20 cellular contexts compared by ENCODE assay signal in genomic region chr14:23443881-23444280, GRCh38. TPM values are rescaled to one million over a fixed set of nuclear protein-coding genes. Genes with fewer than 3 reads are reported as not detected.
"Had no signal": no experiment of that assay in that cellular context is flagged by ENCODE, and none has a peak within 500 bp of the region (broad histone marks: within the 10 kb centered on the region; RNA-seq: fewer than 3 reads in every experiment).

No MANE protein-coding gene starts in this region.

- H3K9me3 Mint-ChIP-seq: activated naive CD8-positive, alpha-beta T cell treated with anti-CD3 and anti-CD28 coated beads, Interleukin-2, amount 10 ng/mL, durations not matched to agents 7 days and 5 days; activated T-helper 1 cell treated with anti-CD3 and anti-CD28 coated beads, Interleukin-12 subunit alpha, Interleukin-12 subunit beta, Interleukin-2, Interleukin-4 antibody, amounts not matched to agents 30 ng/mL and 10 ng/mL and 1 ng/mL, durations not matched to agents 14 hours and 24 hours and 36 hours; effector memory CD8-positive, alpha-beta T cell; natural killer cell treated with Interleukin-12 subunit alpha and Interleukin-12 subunit beta and Interleukin-15 and Interleukin-18, amount 100 ng/mL, for 72 hours; stimulated activated memory B cell treated with anti-CD40 and anti-IgM and Interleukin-4, amounts not matched to agents 10 μg/mL and 1 μg/mL and 100 μg/mL, for 72 hours had no signal

- H3K4me3 Mint-ChIP-seq: activated naive CD8-positive, alpha-beta T cell treated with anti-CD3 and anti-CD28 coated beads, Interleukin-2, amount 10 ng/mL, durations not matched to agents 7 days and 5 days; activated T-helper 1 cell treated with anti-CD3 and anti-CD28 coated beads, Interleukin-12 subunit alpha, Interleukin-12 subunit beta, Interleukin-2, Interleukin-4 antibody, amounts not matched to agents 30 ng/mL and 10 ng/mL and 1 ng/mL, durations not matched to agents 14 hours and 24 hours and 36 hours; effector memory CD8-positive, alpha-beta T cell; natural killer cell treated with Interleukin-12 subunit alpha and Interleukin-12 subunit beta and Interleukin-15 and Interleukin-18, amount 100 ng/mL, for 72 hours; stimulated activated memory B cell treated with anti-CD40 and anti-IgM and Interleukin-4, amounts not matched to agents 10 μg/mL and 1 μg/mL and 100 μg/mL, for 72 hours had no signal

- H3K27ac ChIP-seq: tibial nerve had no signal

- H3K9me3 ChIP-seq: tibial nerve had no signal

- H3K36me3 Mint-ChIP-seq: natural killer cell treated with Interleukin-12 subunit alpha and Interleukin-12 subunit beta and Interleukin-15 and Interleukin-18, amount 100 ng/mL, for 72 hours; stimulated activated memory B cell treated with anti-CD40 and anti-IgM and Interleukin-4, amounts not matched to agents 10 μg/mL and 1 μg/mL and 100 μg/mL, for 72 hours had no signal

- H3K4me3 ChIP-seq: tibial nerve had no signal

- H3K27ac Mint-ChIP-seq: activated naive CD8-positive, alpha-beta T cell treated with anti-CD3 and anti-CD28 coated beads, Interleukin-2, amount 10 ng/mL, durations not matched to agents 7 days and 5 days; activated T-helper 1 cell treated with anti-CD3 and anti-CD28 coated beads, Interleukin-12 subunit alpha, Interleukin-12 subunit beta, Interleukin-2, Interleukin-4 antibody, amounts not matched to agents 30 ng/mL and 10 ng/mL and 1 ng/mL, durations not matched to agents 14 hours and 24 hours and 36 hours; effector memory CD8-positive, alpha-beta T cell; natural killer cell treated with Interleukin-12 subunit alpha and Interleukin-12 subunit beta and Interleukin-15 and Interleukin-18, amount 100 ng/mL, for 72 hours; stimulated activated memory B cell treated with anti-CD40 and anti-IgM and Interleukin-4, amounts not matched to agents 10 μg/mL and 1 μg/mL and 100 μg/mL, for 72 hours had no signal

- H3K4me1 Mint-ChIP-seq: stimulated activated memory B cell treated with anti-CD40 and anti-IgM and Interleukin-4, amounts not matched to agents 10 μg/mL and 1 μg/mL and 100 μg/mL, for 72 hours had no signal

- DNase-seq: activated CD4-positive, alpha-beta T cell treated with anti-CD3 and anti-CD28 coated beads for 1 hour; activated CD4-positive, alpha-beta T cell treated with anti-CD3 and anti-CD28 coated beads, Interleukin-2, amount 50 U/mL, for 4 hours; activated naive CD8-positive, alpha-beta T cell treated with anti-CD3 and anti-CD28 coated beads, Interleukin-2, amount 10 ng/mL, durations not matched to agents 7 days and 5 days; dermis blood vessel endothelial cell; effector memory CD8-positive, alpha-beta T cell; hippocampal formation; kidney; mesenchymal stem cell had no signal

- H3K27me3 ChIP-seq: tibial nerve had no signal

- ATAC-seq: effector memory CD8-positive, alpha-beta T cell; natural killer cell treated with Interleukin-12 subunit alpha and Interleukin-12 subunit beta and Interleukin-15 and Interleukin-18, amount 100 ng/mL, for 72 hours; SK-N-SH treated with all-trans-retinoic acid at 6 μM for 48 hours; stimulated activated memory B cell treated with anti-CD40 and anti-IgM and Interleukin-4, amounts not matched to agents 10 μg/mL and 1 μg/mL and 100 μg/mL, for 72 hours had no signal

- H3K36me3 ChIP-seq: tibial nerve had no signal

RNA-seq across cellular contexts. Expression of gene MYH7, which starts 8.4 kb away (rescaled TPM):
- total RNA-seq: activated naive CD8-positive, alpha-beta T cell treated with anti-CD3 and anti-CD28 coated beads, Interleukin-2, amount 10 ng/mL, durations not matched to agents 7 days and 5 days; chondrocyte; dermis blood vessel endothelial cell; epithelial cell of proximal tubule; natural killer cell treated with Interleukin-12 subunit alpha and Interleukin-12 subunit beta and Interleukin-15 and Interleukin-18, amount 100 ng/mL, for 72 hours; omental fat pad; pulmonary artery endothelial cell; subcutaneous adipose tissue had no signal

RNA-seq across cellular contexts. Expression of gene MYH6, which starts 35.8 kb away (rescaled TPM):
- total RNA-seq: activated naive CD8-positive, alpha-beta T cell treated with anti-CD3 and anti-CD28 coated beads, Interleukin-2, amount 10 ng/mL, durations not matched to agents 7 days and 5 days; chondrocyte; dermis blood vessel endothelial cell; epithelial cell of proximal tubule; frontal cortex; mucosa of gallbladder; omental fat pad; pulmonary artery endothelial cell; subcutaneous adipose tissue had no signal
